Comparison of ENCODE assay signal across 1 cellular context in the genomic region with DNA sequence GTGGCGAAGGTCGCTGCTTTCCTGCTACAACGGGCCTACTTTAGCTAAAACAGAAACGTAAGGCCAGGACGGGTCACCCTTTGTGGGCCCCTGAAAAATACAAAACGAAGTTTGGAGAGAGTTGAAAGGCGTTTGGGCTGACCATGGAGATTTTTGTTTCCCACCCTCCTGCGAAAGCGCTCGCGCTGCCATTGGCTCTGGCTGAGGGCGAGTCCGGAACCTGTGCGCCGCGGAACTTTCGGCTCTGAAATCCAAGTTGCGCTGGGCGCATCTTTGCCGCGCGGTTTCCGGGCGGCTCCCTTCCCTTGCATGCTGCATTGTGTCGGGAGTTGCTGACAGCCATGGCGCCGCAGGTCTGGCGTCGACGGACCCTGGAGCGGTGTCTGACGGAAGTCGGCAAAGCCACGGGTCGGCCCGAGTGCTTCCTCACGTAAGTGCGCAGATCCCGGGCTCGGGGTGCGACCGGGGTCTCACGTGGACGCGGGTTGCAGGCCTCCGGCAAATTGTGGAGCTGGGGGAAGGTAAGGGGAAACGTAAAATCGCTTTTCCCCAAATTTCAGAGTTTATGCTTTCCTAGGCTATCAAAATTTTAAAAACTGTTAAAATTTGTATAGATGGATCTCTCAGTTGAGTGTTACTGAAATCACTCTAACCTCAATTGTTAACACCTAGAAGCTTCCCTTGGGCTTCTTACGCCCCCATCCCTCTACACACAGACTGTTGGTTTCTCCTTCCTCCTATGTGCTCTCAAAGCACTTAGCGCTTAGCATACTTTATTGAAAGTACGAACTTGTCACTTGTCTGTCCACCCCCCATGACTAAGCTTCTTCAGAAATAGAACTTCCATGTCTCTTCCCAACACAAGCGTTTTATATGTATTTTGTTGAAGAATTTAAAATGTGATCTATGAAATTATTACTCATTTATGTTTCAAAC.
TF ChIP-seq lines count a peak whose summit lies in the region.

A gene with protein sequence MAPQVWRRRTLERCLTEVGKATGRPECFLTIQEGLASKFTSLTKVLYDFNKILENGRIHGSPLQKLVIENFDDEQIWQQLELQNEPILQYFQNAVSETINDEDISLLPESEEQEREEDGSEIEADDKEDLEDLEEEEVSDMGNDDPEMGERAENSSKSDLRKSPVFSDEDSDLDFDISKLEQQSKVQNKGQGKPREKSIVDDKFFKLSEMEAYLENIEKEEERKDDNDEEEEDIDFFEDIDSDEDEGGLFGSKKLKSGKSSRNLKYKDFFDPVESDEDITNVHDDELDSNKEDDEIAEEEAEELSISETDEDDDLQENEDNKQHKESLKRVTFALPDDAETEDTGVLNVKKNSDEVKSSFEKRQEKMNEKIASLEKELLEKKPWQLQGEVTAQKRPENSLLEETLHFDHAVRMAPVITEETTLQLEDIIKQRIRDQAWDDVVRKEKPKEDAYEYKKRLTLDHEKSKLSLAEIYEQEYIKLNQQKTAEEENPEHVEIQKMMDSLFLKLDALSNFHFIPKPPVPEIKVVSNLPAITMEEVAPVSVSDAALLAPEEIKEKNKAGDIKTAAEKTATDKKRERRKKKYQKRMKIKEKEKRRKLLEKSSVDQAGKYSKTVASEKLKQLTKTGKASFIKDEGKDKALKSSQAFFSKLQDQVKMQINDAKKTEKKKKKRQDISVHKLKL (plus strand): TSS at position 310 of the 936 bp plus-strand sequence. CDS start 32 bp downstream, at position 342.

TF ChIP-seq in WTC11, 78 proteins besides CTCF, POLR2A, EP300 and RAD21 (continued from another document):
- TF ChIP-seq, protein P1, sequence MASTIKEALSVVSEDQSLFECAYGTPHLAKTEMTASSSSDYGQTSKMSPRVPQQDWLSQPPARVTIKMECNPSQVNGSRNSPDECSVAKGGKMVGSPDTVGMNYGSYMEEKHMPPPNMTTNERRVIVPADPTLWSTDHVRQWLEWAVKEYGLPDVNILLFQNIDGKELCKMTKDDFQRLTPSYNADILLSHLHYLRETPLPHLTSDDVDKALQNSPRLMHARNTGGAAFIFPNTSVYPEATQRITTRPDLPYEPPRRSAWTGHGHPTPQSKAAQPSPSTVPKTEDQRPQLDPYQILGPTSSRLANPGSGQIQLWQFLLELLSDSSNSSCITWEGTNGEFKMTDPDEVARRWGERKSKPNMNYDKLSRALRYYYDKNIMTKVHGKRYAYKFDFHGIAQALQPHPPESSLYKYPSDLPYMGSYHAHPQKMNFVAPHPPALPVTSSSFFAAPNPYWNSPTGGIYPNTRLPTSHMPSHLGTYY (CRISPR knock-in tag; IDR thresholded peaks at IDR 0.05), result no peak
- TF ChIP-seq ETV6 (CRISPR knock-in tag; IDR thresholded peaks at IDR 0.05), result peak; percentile 82
- peak; percentile 93 for TF ChIP-seq SP1 (CRISPR knock-in tag; conservative IDR thresholded peaks at IDR 0.05)
- TF ChIP-seq, protein P2, sequence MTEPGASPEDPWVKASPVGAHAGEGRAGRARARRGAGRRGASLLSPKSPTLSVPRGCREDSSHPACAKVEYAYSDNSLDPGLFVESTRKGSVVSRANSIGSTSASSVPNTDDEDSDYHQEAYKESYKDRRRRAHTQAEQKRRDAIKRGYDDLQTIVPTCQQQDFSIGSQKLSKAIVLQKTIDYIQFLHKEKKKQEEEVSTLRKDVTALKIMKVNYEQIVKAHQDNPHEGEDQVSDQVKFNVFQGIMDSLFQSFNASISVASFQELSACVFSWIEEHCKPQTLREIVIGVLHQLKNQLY (CRISPR knock-in tag; IDR thresholded peaks at IDR 0.05), result no peak
- no peak for TF ChIP-seq IRF2 (CRISPR knock-in tag; IDR thresholded peaks at IDR 0.05; ENCODE audit: borderline replicate concordance, low read depth)
